Comparison of ENCODE assay signal across 8 cellular contexts in the genomic region with DNA sequence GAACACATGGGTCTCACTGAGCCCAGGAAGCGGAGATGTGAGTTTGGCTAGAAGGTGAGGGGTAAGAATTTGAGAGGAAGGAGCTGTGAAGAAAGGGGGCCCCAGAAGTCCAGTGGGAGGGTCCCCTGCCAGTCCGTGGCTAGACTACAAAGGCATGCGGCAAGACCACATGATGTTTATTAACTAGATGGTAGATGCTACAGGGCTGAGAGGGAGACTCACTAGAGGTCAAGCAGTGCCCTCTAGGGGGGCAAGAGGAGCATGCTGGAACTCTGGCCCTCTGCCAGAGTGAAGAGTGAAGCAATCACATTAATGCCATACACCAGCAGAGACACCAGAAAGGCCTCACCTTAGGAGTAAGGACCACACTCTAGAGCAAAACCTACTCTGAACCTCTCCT. TPM values are rescaled to one million over a fixed set of nuclear protein-coding genes. Genes with fewer than 3 reads are reported as not detected.
DNase-seq lines count a peak whose midpoint lies in the region; ATAC-seq and TF ChIP-seq lines count a peak whose summit lies in the region.

No MANE protein-coding gene starts in this region.

- CTCF ChIA-PET in Panc1 (lab: Charles Lee): no interaction called here

- no TSS peak for BruUV-seq in Panc1 (replicated peaks; lab: Mats Ljungman, UMichigan)

- in situ Hi-C loops in Panc1 (cut with HindIII; ENCODE audit: low pct_unique_long_range_greater_than_20kb, low sequenced_read_pairs) (no loop called here), astrocyte of the cerebellum (cut with HindIII; ENCODE audit: low sequenced_read_pairs) (no loop called here)

- H3K4me3 Mint-ChIP-seq in HFFc6: no peak overlapping the region

- peaks cover 5% of the 10 kb centered on the region; the same call in 1 of the 2 replicates for H3K4me1 ChIP-seq in Panc1 (ENCODE audit: control insufficient read depth, insufficient read depth, low read length)

- no peaks in the 10 kb centered on the region for H3K9me3 Mint-ChIP-seq in HFFc6

- H3K9me3 ChIP-seq in Panc1 (ENCODE audit: control insufficient read depth, insufficient read depth, low read depth, low read length): no peaks in the 10 kb centered on the region

- TF ChIP-seq CTCF in HFFc6 (IDR thresholded peaks at IDR 0.05) (peak; percentile 38), Panc1 (IDR thresholded peaks at IDR 0.05) (peak; percentile 39), astrocyte of the cerebellum (IDR thresholded peaks at IDR 0.05; ENCODE audit: low read depth, low read length, missing control alignments) (peak; percentile 11)

- no peak overlapping the region for H3K27ac Mint-ChIP-seq in HFFc6

- H3K36me3 Mint-ChIP-seq in HFFc6 (ENCODE audit: low read depth): peaks cover 12% of the 10 kb centered on the region

- ATAC-seq in Panc1 (peak; percentile 69; the same call in 1 of the 2 replicates), GM21360 (IDR thresholded peaks at IDR 0.05; ENCODE audit: unreplicated experiment) (no peak), HG02642 (IDR thresholded peaks at IDR 0.05; ENCODE audit: poor library complexity, unreplicated experiment) (no peak)

- H3K27ac ChIP-seq in Panc1 (ENCODE audit: low read length): no peak overlapping the region

- H3K36me3 ChIP-seq in Panc1 (ENCODE audit: control insufficient read depth, insufficient read depth, low read length): peaks cover 6% of the 10 kb centered on the region; the same call in 1 of the 2 replicates

- no peak overlapping the region for H3K4me3 ChIP-seq in Panc1 (ENCODE audit: low read depth in 2 of 2, low read length in 2 of 2)
- no peak overlapping the region for H3K4me3 ChIP-seq in astrocyte of the cerebellum (ENCODE audit: low read depth, low read length)

- H3K4me1 Mint-ChIP-seq in HFFc6 (ENCODE audit: low read depth): peaks cover 41% of the 10 kb centered on the region

- DNase-seq in DMS153 (lab: John Stamatoyannopoulos, UW) (peak; percentile 78), HFFc6 (no peak), Panc1 (ENCODE audit: low read depth, low spot score) (no peak), astrocyte of the cerebellum (ENCODE audit: low read depth) (no peak), islet precursor cell (peak; percentile 83), GM19238 (ENCODE audit: insufficient read length, low spot score) (no peak)

- POLR2A ChIA-PET in Panc1 (lab: Charles Lee): no interaction called here

- intact Hi-C loops in Panc1 (cut with micrococcal nuclease; ENCODE audit: unreplicated experiment): no loop called here

- H3K27me3 ChIP-seq in Panc1 (ENCODE audit: control insufficient read depth, insufficient read depth, low read length): no peaks in the 10 kb centered on the region

- H3K27me3 Mint-ChIP-seq in HFFc6 (ENCODE audit: insufficient read depth): no peaks in the 10 kb centered on the region; the same call in 1 of the 2 replicates

RNA-seq across cellular contexts. Expression of a gene that starts 12.2 kb away (rescaled TPM):
- total RNA-seq in HFFc6 (2021; fragmentation: NEBNext Ultra II Directional; extraction: Animal tissue kit (Norgen Biotek cat#: 25700)): 10 to 100 TPM; 30.5 to 39.0 (median 31.8) TPM
- 60.0 TPM for total RNA-seq in Panc1 (2021; ENCODE audit: unreplicated experiment)
- polyA plus RNA-seq in Panc1 (2012; ENCODE audit: insufficient read length): 42.7 TPM

RNA-seq across cellular contexts. Expression of a gene that starts 12.6 kb away (rescaled TPM):
- total RNA-seq in HFFc6 (2021; fragmentation: NEBNext Ultra II Directional; extraction: Animal tissue kit (Norgen Biotek cat#: 25700)): 10 to 100 TPM; 43.4 to 63.2 (median 49.0) TPM
- 64.1 TPM for total RNA-seq in Panc1 (2021; ENCODE audit: unreplicated experiment)
- polyA plus RNA-seq in Panc1 (2012; ENCODE audit: insufficient read length): 75.4 TPM

RNA-seq across cellular contexts. Expression of a gene that starts 28.1 kb away (rescaled TPM):
- total RNA-seq in HFFc6 (2021; fragmentation: NEBNext Ultra II Directional; extraction: Animal tissue kit (Norgen Biotek cat#: 25700)): under 1 TPM; 0.11 to 0.21 (median 0.13) TPM
- total RNA-seq in Panc1 (2021; ENCODE audit: unreplicated experiment): 3.2 TPM
- 2.9 TPM for polyA plus RNA-seq in Panc1 (2012; ENCODE audit: insufficient read length)

Comparison
In these comparisons a context has a peak if more than half of its experiments do, and no peak if none do; other contexts are left out.
1. DNase-seq: peak in DMS153 (single experiment) and islet precursor cell (single experiment); none in HFFc6 (single experiment), Panc1 (single experiment), astrocyte of the cerebellum (single experiment) and GM19238 (single experiment).
2. Peak in every context shown above with its lines, with median percentiles within 50 percentile points of each other: CTCF ChIP-seq.